Comparison of ENCODE assay signal across 17 cellular contexts in the genomic region with DNA sequence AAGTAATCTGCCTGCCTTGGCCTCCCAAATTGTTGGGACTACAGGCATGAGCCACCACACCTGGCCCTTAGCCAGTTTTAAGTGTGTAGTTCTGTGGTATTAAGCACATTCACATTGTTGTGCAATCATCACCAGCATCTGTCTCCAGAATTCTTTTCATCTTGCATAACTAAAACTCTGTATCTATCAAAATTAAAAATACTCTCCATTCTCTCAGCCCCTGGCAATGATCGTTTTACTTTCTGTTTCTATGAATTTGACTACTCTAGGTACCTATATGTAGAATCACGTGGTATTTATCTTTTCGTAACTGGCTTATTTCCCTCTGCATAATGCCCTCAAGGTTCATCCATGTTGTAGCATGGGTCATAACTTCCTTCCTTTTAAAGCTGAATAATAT. TPM values are rescaled to one million over a fixed set of nuclear protein-coding genes. Genes with fewer than 3 reads are reported as not detected.
A peak's percentile ranks its signal among the peaks of the same experiment; 100 is the strongest.
DNase-seq lines count a peak whose midpoint lies in the region; TF ChIP-seq lines count a peak whose summit lies in the region.
"Had no signal": no experiment of that assay in that cellular context is flagged by ENCODE, and none has a peak within 500 bp of the region (broad histone marks: within the 10 kb centered on the region; RNA-seq: fewer than 3 reads in every experiment).

No MANE protein-coding gene starts in this region.

- 96% methylated on average over 2 of the region's 3 CpGs for WGBS in mesenchymal stem cell

- H3K9ac ChIP-seq in mesenchymal stem cell (ENCODE audit: low read length), result peak overlapping the region; percentile 42
- H3K9ac ChIP-seq in Karpas-422 (ENCODE audit: low read length), result no peak overlapping the region

- peaks cover 12% of the 10 kb centered on the region for H3K9me3 ChIP-seq in MG63
- H3K9me3 ChIP-seq in mesenchymal stem cell (ENCODE audit: control insufficient read depth, low read length), result no peaks in the 10 kb centered on the region
- no peaks in the 10 kb centered on the region for H3K9me3 ChIP-seq in OCI-LY7 (ENCODE audit: low read length)
- H3K9me3 ChIP-seq in Karpas-422 (ENCODE audit: low read length), result no peaks in the 10 kb centered on the region
- H3K9me3 ChIP-seq: left lung, uterus had no signal

- DNase-seq in ELR (ENCODE audit: low read depth) (peak; percentile 68), MG63 (peak; percentile 19), choroid plexus epithelial cell (ENCODE audit: low read depth) (peak; percentile 96), mesenchymal stem cell (peak; percentile 40), OCI-LY7 (ENCODE audit: low spot score) (no peak), Karpas-422 (no peak), NCI-H2029 treated with DMSO at 0.1 percent for 48 hours (lab: John Stamatoyannopoulos, UW) (no peak), islet precursor cell (no peak)
- DNase-seq: CD4-positive, alpha-beta T cell; hippocampal formation; left lung; natural killer cell; stimulated activated CD4-positive, alpha-beta T cell treated with anti-CD3 and anti-CD28 coated beads, Interleukin-4, amount 100 ng/mL, for 24 hours; uterus had no signal

- H2BK5ac ChIP-seq in mesenchymal stem cell (ENCODE audit: low read depth, low read length, poor library complexity, severe bottlenecking), result no peak overlapping the region

- no peak overlapping the region for H2AK5ac ChIP-seq in mesenchymal stem cell (ENCODE audit: low read length, severe bottlenecking)

- H3K23ac ChIP-seq in mesenchymal stem cell (ENCODE audit: low read length in 2 of 2), result no peak overlapping the region

- H2AFZ ChIP-seq in mesenchymal stem cell (ENCODE audit: low read depth, low read length) (no peak overlapping the region), OCI-LY7 (ENCODE audit: low read length) (no peak overlapping the region), Karpas-422 (ENCODE audit: low read length) (no peak overlapping the region)

- H2BK12ac ChIP-seq in mesenchymal stem cell (ENCODE audit: low read length in 2 of 2), result no peak overlapping the region

- H2BK120ac ChIP-seq in mesenchymal stem cell (ENCODE audit: low read depth, low read length), result no peak overlapping the region

- no peak overlapping the region for H4K91ac ChIP-seq in mesenchymal stem cell (ENCODE audit: low read length)

- H3K4me3 ChIP-seq in MG63, result no peak overlapping the region
- H3K4me3 ChIP-seq in choroid plexus epithelial cell (ENCODE audit: low read depth, low read length), result no peak overlapping the region
- H3K4me3 ChIP-seq in mesenchymal stem cell (ENCODE audit: insufficient read depth in 1 of 2, low read depth in 1 of 2, low read length in 2 of 2), result peak overlapping the region in 1 of 2 experiments; percentile 41
- H3K4me3 ChIP-seq in OCI-LY7 (ENCODE audit: low read depth, low read length, poor library complexity, severe bottlenecking), result no peak overlapping the region
- H3K4me3 ChIP-seq in Karpas-422 (ENCODE audit: low read length), result no peak overlapping the region
- H3K4me3 ChIP-seq: cardiac muscle cell, left lung, right atrium auricular region, uterus had no signal

- no peak overlapping the region for H3K4me2 ChIP-seq in mesenchymal stem cell (ENCODE audit: low read length, poor library complexity, severe bottlenecking)
- no peak overlapping the region for H3K4me2 ChIP-seq in OCI-LY7 (ENCODE audit: low read length)
- no peak overlapping the region for H3K4me2 ChIP-seq in Karpas-422 (ENCODE audit: low read depth, low read length, poor library complexity, severe bottlenecking)

- H3K27ac ChIP-seq in mesenchymal stem cell (ENCODE audit: low read length, poor library complexity, severe bottlenecking) (no peak overlapping the region), OCI-LY7 (ENCODE audit: low read depth, low read length, poor library complexity, severe bottlenecking) (no peak overlapping the region), Karpas-422 (ENCODE audit: low read length) (no peak overlapping the region)
- H3K27ac ChIP-seq: cardiac muscle cell, left lung, right atrium auricular region, uterus, VCaP had no signal

- H3K79me2 ChIP-seq in OCI-LY7 (ENCODE audit: insufficient read depth, low read depth, low read length), result no peaks in the 10 kb centered on the region
- H3K79me2 ChIP-seq in Karpas-422 (ENCODE audit: low read length), result no peaks in the 10 kb centered on the region

- BruUV-seq in OCI-LY7 (replicated peaks; lab: Mats Ljungman, UMichigan), result no TSS peak

- H3K4ac ChIP-seq in mesenchymal stem cell (ENCODE audit: low read depth in 1 of 2, low read length in 2 of 2), result no peak overlapping the region

- intact Hi-C loops in OCI-LY7 (cut with micrococcal nuclease; ENCODE audit: unreplicated experiment), result no loop called here

- TF ChIP-seq CTCF in choroid plexus epithelial cell (conservative IDR thresholded peaks at IDR 0.05; ENCODE audit: low read depth, low read length) (no peak), OCI-LY7 (conservative IDR thresholded peaks at IDR 0.05; ENCODE audit: low read length) (no peak)

- CTCF ChIA-PET in OCI-LY7 (lab: Charles Lee; ENCODE audit: unreplicated experiment), result no interaction called here

- POLR2A ChIA-PET in OCI-LY7 (lab: Charles Lee), result no interaction called here

- H3K18ac ChIP-seq in mesenchymal stem cell (ENCODE audit: low read depth in 1 of 2, low read length in 2 of 2), result no peak overlapping the region

- no peak overlapping the region for H2BK15ac ChIP-seq in mesenchymal stem cell (ENCODE audit: low read depth, poor library complexity, severe bottlenecking)

- H3K36me3 ChIP-seq in MG63 (no peaks in the 10 kb centered on the region), mesenchymal stem cell (ENCODE audit: control insufficient read depth in 1 of 2, insufficient read depth in 2 of 2, low read depth in 1 of 2, low read length in 2 of 2) (no peaks in the 10 kb centered on the region), OCI-LY7 (ENCODE audit: insufficient read depth, low read length) (no peaks in the 10 kb centered on the region), Karpas-422 (ENCODE audit: insufficient read depth, low read length) (no peaks in the 10 kb centered on the region)
- H3K36me3 ChIP-seq: cardiac muscle cell, left lung, right atrium auricular region, uterus had no signal

- no peak overlapping the region for H4K8ac ChIP-seq in mesenchymal stem cell (ENCODE audit: low read length)

- no peaks in the 10 kb centered on the region for H3K79me1 ChIP-seq in mesenchymal stem cell (replicated peaks; ENCODE audit: low read length, poor library complexity, severe bottlenecking)

- H4K20me1 ChIP-seq in OCI-LY7 (ENCODE audit: insufficient read depth, low read length) (no peaks in the 10 kb centered on the region), Karpas-422 (ENCODE audit: insufficient read depth, low read depth, low read length) (no peaks in the 10 kb centered on the region)

- H3K4me1 ChIP-seq in mesenchymal stem cell (ENCODE audit: control insufficient read depth, insufficient read depth, low read depth, low read length) (peaks cover 3% of the 10 kb centered on the region), OCI-LY7 (ENCODE audit: insufficient read depth, low read length, poor library complexity, severe bottlenecking) (no peaks in the 10 kb centered on the region), Karpas-422 (ENCODE audit: low read length) (no peaks in the 10 kb centered on the region)
- H3K4me1 ChIP-seq: left lung had no signal

- H3K27me3 ChIP-seq in MG63, result no peaks in the 10 kb centered on the region
- H3K27me3 ChIP-seq in mesenchymal stem cell (ENCODE audit: control insufficient read depth in 1 of 2, insufficient read depth in 1 of 2, low read length in 2 of 2), result no peaks in the 10 kb centered on the region
- no peaks in the 10 kb centered on the region for H3K27me3 ChIP-seq in Karpas-422 (ENCODE audit: low read length)
- H3K27me3 ChIP-seq: cardiac muscle cell, left lung, right atrium auricular region, uterus had no signal

- H3K14ac ChIP-seq in mesenchymal stem cell (ENCODE audit: low read length in 2 of 2), result no peak overlapping the region

- H3K9me2 ChIP-seq in OCI-LY7 (ENCODE audit: insufficient read depth, low read length) (no peaks in the 10 kb centered on the region), Karpas-422 (replicated peaks; ENCODE audit: insufficient read depth, low read length) (no peaks in the 10 kb centered on the region)

RNA-seq across cellular contexts. Expression of a gene that starts 45.5 kb away (rescaled TPM):
- total RNA-seq in MG63 (2014; rRNA removed; shearing (Covaris generic); ENCODE audit: low replicate concordance), result 44.0 and 44.2 TPM in 2 replicates
- 8.7 TPM for polyA plus RNA-seq in mesenchymal stem cell (2013, experiment 1 of 2)
- polyA plus RNA-seq in mesenchymal stem cell (2013, experiment 2 of 2), result 8.5 TPM
- total RNA-seq in OCI-LY7 (2014; rRNA removed; shearing (Covaris generic)), result not detected in 2 replicates
- total RNA-seq in OCI-LY7 (2022), result 0.10 TPM in 1 of 2 replicates, not detected in the other
- total RNA-seq in Karpas-422 (2014; rRNA removed; shearing (Covaris generic); ENCODE audit: low replicate concordance), result 2.7 and 3.1 TPM in 2 replicates

Comparison
In these comparisons a context has a peak if more than half of its experiments do, and no peak if none do; other contexts are left out.
1. DNase-seq: peak in ELR (single experiment), MG63 (single experiment), choroid plexus epithelial cell (single experiment) and mesenchymal stem cell (single experiment); none in OCI-LY7 (single experiment), Karpas-422 (single experiment), NCI-H2029 treated with DMSO at 0.1 percent for 48 hours (single experiment) and islet precursor cell (single experiment).
2. RNA of a gene that starts 45.5 kb away (total RNA-seq): 44.0 to 44.2 TPM in MG63; 2.7 to 3.1 TPM in Karpas-422 and 0.10 TPM in OCI-LY7; every median in the first group is over 10 times any median in the second.